In genomic region chr3:56980283-56980682, GRCh38 we compare ENCODE assay signal across 15 cellular contexts.
DNase-seq lines count a peak whose midpoint lies in the region; ATAC-seq and TF ChIP-seq lines count a peak whose summit lies in the region.
"Had no signal": no experiment of that assay in that cellular context is flagged by ENCODE, and none has a peak within 500 bp of the region (broad histone marks: within the 10 kb centered on the region; RNA-seq: fewer than 3 reads in every experiment).

No MANE protein-coding gene starts in this region.

- H3K9me2 ChIP-seq in GM23338 (ENCODE audit: insufficient read depth), result no peaks in the 10 kb centered on the region

- H3K27ac Mint-ChIP-seq in activated T-cell treated with anti-CD3 and anti-CD28 coated beads, Interleukin-2, amount 50 U/mL, for 72 hours, result no peak overlapping the region
- H3K27ac Mint-ChIP-seq in stimulated activated effector memory CD8-positive, alpha-beta T cell treated with anti-CD3 and anti-CD28 coated beads, Interleukin-12 subunit alpha, Interleukin-12 subunit beta, amount 100 ng/mL, for 72 hours, result peak overlapping the region; percentile 33
- no peak overlapping the region for H3K27ac Mint-ChIP-seq in GM23338
- H3K27ac Mint-ChIP-seq: activated B cell treated with CpG ODN at 0.5 μM for 24 hours had no signal

- no peak overlapping the region for H3K4me2 ChIP-seq in mammary epithelial cell (ENCODE audit: insufficient read depth, low read depth, low read length)
- no peak overlapping the region for H3K4me2 ChIP-seq in GM23338

- DNase-seq in activated T-cell treated with anti-CD3 and anti-CD28 coated beads, Interleukin-2, amount 50 U/mL, for 72 hours, result peak in 1 of 2 donors; percentile 17
- DNase-seq in activated T-cell treated with anti-CD3 and anti-CD28 coated beads for 4 hours (no peak), MV-4-11 (lab: John Stamatoyannopoulos, UW) (peak; percentile 38), mammary epithelial cell (no peak), NCI-H2196 treated with DMSO at 0.1 percent for 48 hours (lab: John Stamatoyannopoulos, UW; ENCODE audit: unreplicated experiment) (no peak), ACHN (no peak), GM23338 (ENCODE audit: low spot score) (no peak)
- no peak for DNase-seq in stimulated activated effector memory CD8-positive, alpha-beta T cell treated with anti-CD3 and anti-CD28 coated beads, Interleukin-12 subunit alpha, Interleukin-12 subunit beta, amount 100 ng/mL, for 72 hours (ENCODE audit: low spot score in 2 of 2)
- DNase-seq: activated B cell treated with CpG ODN at 0.5 μM for 24 hours; CD8-positive, alpha-beta memory T cell; mucosa of descending colon; NCI-H1694; NCI-H748 treated with DMSO at 0.1 percent for 48 hours had no signal

- H3K4me1 ChIP-seq in mammary epithelial cell (ENCODE audit: insufficient read depth, low read length) (peaks cover 17% of the 10 kb centered on the region), GM23338 (ENCODE audit: insufficient read depth) (no peaks in the 10 kb centered on the region)

- no peak overlapping the region for H3K9ac ChIP-seq in mammary epithelial cell (ENCODE audit: insufficient read depth, low read length)

- no peaks in the 10 kb centered on the region for H3K27me3 Mint-ChIP-seq in activated T-cell treated with anti-CD3 and anti-CD28 coated beads, Interleukin-2, amount 50 U/mL, for 72 hours (ENCODE audit: low read depth)
- peaks cover 5% of the 10 kb centered on the region for H3K27me3 Mint-ChIP-seq in GM23338 (ENCODE audit: insufficient read depth, low read depth, poor library complexity)
- H3K27me3 Mint-ChIP-seq: activated B cell treated with CpG ODN at 0.5 μM for 24 hours; CD8-positive, alpha-beta memory T cell had no signal

- BruUV-seq in mammary epithelial cell (replicated peaks; lab: Mats Ljungman, UMichigan), result no TSS peak

- WGBS in mammary epithelial cell (ENCODE audit: low coverage, missing lambda C conversion rate), result 98% methylated on average over 5 of the region's 5 CpGs

- CTCF ChIA-PET in mammary epithelial cell (lab: Charles Lee; ENCODE audit: low non-redundant PET), result no interaction called here

- intact Hi-C loops in mammary epithelial cell (cut with micrococcal nuclease), result loop anchor here (10.0 kb wide), 1 partner anchor 425 kb away; the partner anchor contains the start of gene CCDC66

- in situ Hi-C loops in mammary epithelial cell (cut with MboI; ENCODE audit: low sequenced_read_pairs in 2 of 2) (loop anchor here in 1 of 2 donors (10.0 kb wide), 1 partner anchor 175 kb away; the partner anchor contains the start of gene ARHGEF3), ACHN (cut with HindIII; ENCODE audit: low pct_ligation_motif_present, low pct_unique_long_range_greater_than_20kb, low sequenced_read_pairs) (no loop called here)

- no peaks in the 10 kb centered on the region for H3K9me3 Mint-ChIP-seq in activated T-cell treated with anti-CD3 and anti-CD28 coated beads, Interleukin-2, amount 50 U/mL, for 72 hours
- H3K9me3 Mint-ChIP-seq in stimulated activated effector memory CD8-positive, alpha-beta T cell treated with anti-CD3 and anti-CD28 coated beads, Interleukin-12 subunit alpha, Interleukin-12 subunit beta, amount 100 ng/mL, for 72 hours, result no peaks in the 10 kb centered on the region
- no peaks in the 10 kb centered on the region for H3K9me3 Mint-ChIP-seq in GM23338
- H3K9me3 Mint-ChIP-seq: activated B cell treated with CpG ODN at 0.5 μM for 24 hours; CD8-positive, alpha-beta memory T cell; T-helper 2 cell treated with Interferon-gamma antibody and Interleukin-4, amounts not matched to agents 5 μg/mL and 100 μg/mL, for 36 hours had no signal

- no peaks in the 10 kb centered on the region for H4K20me1 ChIP-seq in mammary epithelial cell (ENCODE audit: insufficient read depth, low read length)
- no peaks in the 10 kb centered on the region for H4K20me1 ChIP-seq in GM23338 (replicated peaks; ENCODE audit: insufficient read depth)

- H3K27me3 ChIP-seq in mammary epithelial cell (ENCODE audit: insufficient read depth, low read length) (no peaks in the 10 kb centered on the region), GM23338 (ENCODE audit: insufficient read depth) (no peaks in the 10 kb centered on the region)

- H3K36me3 ChIP-seq in mammary epithelial cell (ENCODE audit: insufficient read depth, low read length), result no peaks in the 10 kb centered on the region
- H3K36me3 ChIP-seq in GM23338 (ENCODE audit: insufficient read depth), result no peaks in the 10 kb centered on the region

- TF ChIP-seq CTCF in mammary epithelial cell (conservative IDR thresholded peaks at IDR 0.05 in 1 of 2, IDR thresholded peaks at IDR 0.05 in 1 of 2; ENCODE audit: extremely low read depth in 1 of 2, insufficient read depth in 1 of 2, low read depth in 1 of 2, low read length in 2 of 2), result no peak
- no peak for TF ChIP-seq CTCF in GM23338 (conservative IDR thresholded peaks at IDR 0.05; ENCODE audit: low read depth in 2 of 2)

- no peaks in the 10 kb centered on the region for H3K79me2 ChIP-seq in mammary epithelial cell (ENCODE audit: insufficient read depth, low read length)
- no peaks in the 10 kb centered on the region for H3K79me2 ChIP-seq in GM23338 (replicated peaks; ENCODE audit: insufficient read depth)

- peak; percentile 56 to 64 for ATAC-seq in activated T-cell treated with anti-CD3 and anti-CD28 coated beads, Interleukin-2, amount 50 U/mL, for 72 hours (replicated peaks in 1 of 2)
- ATAC-seq in stimulated activated effector memory CD8-positive, alpha-beta T cell treated with anti-CD3 and anti-CD28 coated beads, Interleukin-12 subunit alpha, Interleukin-12 subunit beta, amount 100 ng/mL, for 72 hours, result peak; percentile 47
- ATAC-seq in GM23338, result no peak
- ATAC-seq: HepG2 had no signal

- no peak overlapping the region for H3K27ac ChIP-seq in mammary epithelial cell (ENCODE audit: insufficient read depth, low read depth, low read length)
- H3K27ac ChIP-seq in GM23338 (ENCODE audit: low read depth), result no peak overlapping the region

- H3K9me3 ChIP-seq in mammary epithelial cell (replicated peaks; ENCODE audit: insufficient read depth, low read length), result no peaks in the 10 kb centered on the region
- H3K9me3 ChIP-seq: mucosa of descending colon had no signal

- peak overlapping the region; percentile 46 to 67 for H3K4me3 Mint-ChIP-seq in activated T-cell treated with anti-CD3 and anti-CD28 coated beads, Interleukin-2, amount 50 U/mL, for 72 hours
- no peak overlapping the region for H3K4me3 Mint-ChIP-seq in stimulated activated effector memory CD8-positive, alpha-beta T cell treated with anti-CD3 and anti-CD28 coated beads, Interleukin-12 subunit alpha, Interleukin-12 subunit beta, amount 100 ng/mL, for 72 hours
- no peak overlapping the region for H3K4me3 Mint-ChIP-seq in GM23338
- H3K4me3 Mint-ChIP-seq: activated B cell treated with CpG ODN at 0.5 μM for 24 hours; CD8-positive, alpha-beta memory T cell; T-helper 2 cell treated with Interferon-gamma antibody and Interleukin-4, amounts not matched to agents 5 μg/mL and 100 μg/mL, for 36 hours had no signal

- dilution Hi-C loops in mammary epithelial cell (cut with HindIII; ENCODE audit: low sequenced_read_pairs), result loop anchor here (5.0 kb wide), 3 partner anchors 63 to 163 kb away; no protein-coding TSS in a partner anchor

- H3K4me3 ChIP-seq in mammary epithelial cell (replicated peaks in 1 of 3; ENCODE audit: insufficient read depth in 1 of 3, low read depth in 2 of 3, low read length in 3 of 3), result no peak overlapping the region
- no peak overlapping the region for H3K4me3 ChIP-seq in GM23338
- H3K4me3 ChIP-seq: mucosa of descending colon had no signal

- no peaks in the 10 kb centered on the region for H3K36me3 Mint-ChIP-seq in activated T-cell treated with anti-CD3 and anti-CD28 coated beads, Interleukin-2, amount 50 U/mL, for 72 hours (ENCODE audit: insufficient read depth in 2 of 2)
- no peaks in the 10 kb centered on the region for H3K36me3 Mint-ChIP-seq in stimulated activated effector memory CD8-positive, alpha-beta T cell treated with anti-CD3 and anti-CD28 coated beads, Interleukin-12 subunit alpha, Interleukin-12 subunit beta, amount 100 ng/mL, for 72 hours
- H3K36me3 Mint-ChIP-seq in GM23338 (ENCODE audit: low read depth), result no peaks in the 10 kb centered on the region
- H3K36me3 Mint-ChIP-seq: CD8-positive, alpha-beta memory T cell had no signal

- H3K4me1 Mint-ChIP-seq in activated T-cell treated with anti-CD3 and anti-CD28 coated beads, Interleukin-2, amount 50 U/mL, for 72 hours (ENCODE audit: low read depth), result peaks cover 35% of the 10 kb centered on the region
- H3K4me1 Mint-ChIP-seq in stimulated activated effector memory CD8-positive, alpha-beta T cell treated with anti-CD3 and anti-CD28 coated beads, Interleukin-12 subunit alpha, Interleukin-12 subunit beta, amount 100 ng/mL, for 72 hours, result peaks cover 19% of the 10 kb centered on the region
- 0 out of 3 replicates have a peak, but pooled peaks cover 4% of the 10 kb centered on the region for H3K4me1 Mint-ChIP-seq in GM23338
- H3K4me1 Mint-ChIP-seq: activated B cell treated with CpG ODN at 0.5 μM for 24 hours had no signal

- no peaks in the 10 kb centered on the region for H3F3A ChIP-seq in GM23338 (replicated peaks; ENCODE audit: low read depth)

- H2AFZ ChIP-seq in mammary epithelial cell (ENCODE audit: low read depth, low read length) (peak overlapping the region; percentile 59), GM23338 (no peak overlapping the region)

TF ChIP-seq in GM23338, 12 proteins besides CTCF, POLR2A, EP300 and RAD21 (continues in another document):
- no peak for TF ChIP-seq POLR2AphosphoS5 (IDR thresholded peaks at IDR 0.05; ENCODE audit: low read depth)
- no peak for TF ChIP-seq ZNF114 (CRISPR knock-in tag; IDR thresholded peaks at IDR 0.05)

Comparison
In these comparisons a context has a peak if more than half of its experiments do, and no peak if none do; other contexts are left out.
1. H3K4me3 Mint-ChIP-seq: peak in activated T-cell treated with anti-CD3 and anti-CD28 coated beads, Interleukin-2, amount 50 U/mL, for 72 hours (2 of 2); none in stimulated activated effector memory CD8-positive, alpha-beta T cell treated with anti-CD3 and anti-CD28 coated beads, Interleukin-12 subunit alpha, Interleukin-12 subunit beta, amount 100 ng/mL, for 72 hours (single experiment) and GM23338 (single experiment).